Comparison of ENCODE assay signal across 15 cellular contexts in genomic region chr18:71075147-71075546, GRCh38.
DNase-seq lines count a peak whose midpoint lies in the region; ATAC-seq, FAIRE-seq and TF ChIP-seq lines count a peak whose summit lies in the region.
"Had no signal": no experiment of that assay in that cellular context is flagged by ENCODE, and none has a peak within 500 bp of the region (broad histone marks: within the 10 kb centered on the region; RNA-seq: fewer than 3 reads in every experiment).

No MANE protein-coding gene starts in this region.

- DNase-seq in H7 (peak; percentile 7), HT1080 (ENCODE audit: low read depth) (peak; percentile 10), RWPE2 (ENCODE audit: low spot score) (no peak), mesendoderm (peak; percentile 22), urothelium cell line (ENCODE audit: low spot score) (no peak), upper lobe of right lung (no peak), GM19239 (ENCODE audit: insufficient read length, low spot score) (no peak)
- DNase-seq: BE2C; Caco-2; CD4-positive, alpha-beta memory T cell; DMS53 had no signal

- H3K79me1 ChIP-seq in mesendoderm (ENCODE audit: low read length), result no peaks in the 10 kb centered on the region

- H3K56ac ChIP-seq in mesendoderm (ENCODE audit: low read length), result no peak overlapping the region

- no peak for ATAC-seq in RWPE2 (ENCODE audit: low read depth)
- ATAC-seq in upper lobe of right lung, result no peak

- no peak overlapping the region for H3K23ac ChIP-seq in mesendoderm (ENCODE audit: low read length)

- no peak overlapping the region for H3K18ac ChIP-seq in mesendoderm (ENCODE audit: low read length)

- H3K79me2 ChIP-seq in mesendoderm (ENCODE audit: control insufficient read depth, insufficient read depth, low read length), result no peaks in the 10 kb centered on the region

- H2BK15ac ChIP-seq in mesendoderm (replicated peaks; ENCODE audit: low read depth), result no peak overlapping the region

- H2AK5ac ChIP-seq in mesendoderm (ENCODE audit: low read length), result no peak overlapping the region

- H3K4me2 ChIP-seq in mesendoderm (ENCODE audit: low read length), result no peak overlapping the region
- H3K4me2 ChIP-seq: A549 had no signal

- FAIRE-seq in urothelium cell line (lab: Jason Lieb, UNC) (no peak), GM19239 (lab: Jason Lieb, UNC) (no peak)
- FAIRE-seq: A549, GM12891, HTR-8/SVneo had no signal

- H4K8ac ChIP-seq in mesendoderm (ENCODE audit: low read depth, low read length), result no peak overlapping the region

- H3K9ac ChIP-seq in mesendoderm (ENCODE audit: low read length), result no peak overlapping the region

- H3K27me3 ChIP-seq in H7 (ENCODE audit: control insufficient read depth, insufficient read depth, low read length), result no peaks in the 10 kb centered on the region
- H3K27me3 ChIP-seq in RWPE2 (ENCODE audit: insufficient read depth, poor library complexity, severe bottlenecking), result no peaks in the 10 kb centered on the region
- H3K27me3 ChIP-seq in mesendoderm (ENCODE audit: insufficient read depth, low read length, poor library complexity), result no peaks in the 10 kb centered on the region
- H3K27me3 ChIP-seq in upper lobe of right lung, result no peaks in the 10 kb centered on the region
- H3K27me3 ChIP-seq: BE2C had no signal

- no peak overlapping the region for H2BK5ac ChIP-seq in mesendoderm (ENCODE audit: low read length)

- H3K36me3 ChIP-seq in H7 (replicated peaks; ENCODE audit: control insufficient read depth, insufficient read depth, low read length) (no peaks in the 10 kb centered on the region), RWPE2 (ENCODE audit: low read depth) (no peaks in the 10 kb centered on the region), mesendoderm (ENCODE audit: control insufficient read depth, insufficient read depth, low read length) (no peaks in the 10 kb centered on the region), upper lobe of right lung (no peaks in the 10 kb centered on the region)
- H3K36me3 ChIP-seq: BE2C had no signal

- H3K9me3 ChIP-seq in RWPE2 (ENCODE audit: severe bottlenecking) (no peaks in the 10 kb centered on the region), upper lobe of right lung (no peaks in the 10 kb centered on the region)
- H3K9me3 ChIP-seq: A549, BE2C, Caco-2 had no signal

- no peak overlapping the region for H3K4ac ChIP-seq in mesendoderm (ENCODE audit: low read depth, low read length)

- no peaks in the 10 kb centered on the region for H3K4me1 ChIP-seq in RWPE2 (ENCODE audit: insufficient read depth, poor library complexity, severe bottlenecking)
- no peaks in the 10 kb centered on the region for H3K4me1 ChIP-seq in mesendoderm (ENCODE audit: control insufficient read depth, low read depth, low read length)
- no peaks in the 10 kb centered on the region for H3K4me1 ChIP-seq in upper lobe of right lung
- H3K4me1 ChIP-seq: A549, BE2C, Caco-2 had no signal

- H2BK120ac ChIP-seq in mesendoderm (ENCODE audit: low read depth, low read length), result no peak overlapping the region

- H3K27ac ChIP-seq in RWPE2 (ENCODE audit: poor library complexity, severe bottlenecking) (no peak overlapping the region), mesendoderm (ENCODE audit: low read depth, low read length) (no peak overlapping the region), upper lobe of right lung (no peak overlapping the region)
- H3K27ac ChIP-seq: A549, C4-2B had no signal

- H4K5ac ChIP-seq in mesendoderm (ENCODE audit: low read length), result no peak overlapping the region

- H3K4me3 ChIP-seq in H7 (ENCODE audit: insufficient read depth, low read depth, low read length) (no peak overlapping the region), RWPE2 (ENCODE audit: severe bottlenecking) (no peak overlapping the region), mesendoderm (ENCODE audit: low read length) (no peak overlapping the region), upper lobe of right lung (no peak overlapping the region)
- H3K4me3 ChIP-seq: A549 had no signal

- intact Hi-C loops in upper lobe of right lung (cut with DNase I), result no loop called here

- no CpG with 5 or more reads among the region's 3 CpGs for WGBS in mesendoderm (ENCODE audit: extremely low coverage, insufficient coverage, low lambda C conversion rate)

- TF ChIP-seq CTCF in RWPE2 (IDR thresholded peaks at IDR 0.05; ENCODE audit: poor library complexity, severe bottlenecking) (peak; percentile 6), upper lobe of right lung (IDR thresholded peaks at IDR 0.05) (no peak)

Comparison
In these comparisons a context has a peak if more than half of its experiments do, and no peak if none do; other contexts are left out.
1. DNase-seq: peak in H7 (single experiment), HT1080 (single experiment) and mesendoderm (single experiment); none in RWPE2 (single experiment), urothelium cell line (single experiment), upper lobe of right lung (single experiment) and GM19239 (single experiment).